30 cellular contexts compared by ENCODE assay signal in the genomic region with DNA sequence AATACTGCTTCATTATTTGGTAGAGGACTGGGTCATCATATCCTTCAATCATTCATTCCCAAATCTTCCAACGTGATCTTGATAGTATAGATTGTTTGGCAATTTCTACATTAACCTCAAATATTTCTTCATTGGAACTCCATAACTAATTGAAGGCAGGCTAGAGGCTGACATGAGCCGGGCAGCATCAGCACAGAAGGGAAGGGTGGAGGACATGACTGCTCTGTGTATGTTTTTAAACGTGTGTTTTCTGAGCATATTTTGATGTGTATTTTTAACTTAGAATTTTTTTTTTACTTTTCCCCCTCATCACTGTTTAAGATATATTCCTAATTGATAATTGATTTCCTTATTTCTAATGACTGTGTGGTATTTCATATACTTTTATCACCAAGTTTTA. TPM values are rescaled to one million over a fixed set of nuclear protein-coding genes. Genes with fewer than 3 reads are reported as not detected.
DNase-seq lines count a peak whose midpoint lies in the region; ATAC-seq, FAIRE-seq and TF ChIP-seq lines count a peak whose summit lies in the region.
"Had no signal": no experiment of that assay in that cellular context is flagged by ENCODE, and none has a peak within 500 bp of the region (broad histone marks: within the 10 kb centered on the region; RNA-seq: fewer than 3 reads in every experiment).

No MANE protein-coding gene starts in this region.

- TF ChIP-seq POLR2A in body of pancreas (IDR thresholded peaks at IDR 0.05) = no peak

- H4K20me1 ChIP-seq in GM23338 (replicated peaks; ENCODE audit: insufficient read depth) = no peaks in the 10 kb centered on the region
- H4K20me1 ChIP-seq: BLaER1 had no signal

- 15 to 38% methylated on average over 3 of the region's 3 CpGs for WGBS in body of pancreas, 2 donors
- WGBS in pancreas, 2 donors = 23 to 29% methylated on average over 3 of the region's 3 CpGs

- peak overlapping the region; percentile 47 for H2AFZ ChIP-seq in GM23338

- H3K4me3 ChIP-seq in GM23338 = no peak overlapping the region
- no peak overlapping the region for H3K4me3 ChIP-seq in body of pancreas
- no peak overlapping the region for H3K4me3 ChIP-seq in pancreas
- H3K4me3 ChIP-seq: BLaER1, GM12878 had no signal

- no peaks in the 10 kb centered on the region for H3F3A ChIP-seq in GM23338 (replicated peaks; ENCODE audit: low read depth)

- TF ChIP-seq CTCF in GM23338 (conservative IDR thresholded peaks at IDR 0.05; ENCODE audit: low read depth in 2 of 2) = no peak
- TF ChIP-seq CTCF in body of pancreas (IDR thresholded peaks at IDR 0.05) = no peak
- TF ChIP-seq CTCF in pancreas (IDR thresholded peaks at IDR 0.05) = no peak
- TF ChIP-seq CTCF in activated CD8-positive, alpha-beta T cell treated with anti-CD3 and anti-CD28 coated beads for 36 hours (IDR thresholded peaks at IDR 0.05) = no peak

- POLR2A ChIA-PET in activated CD8-positive, alpha-beta T cell treated with anti-CD3 and anti-CD28 coated beads for 36 hours (lab: Charles Lee) = no interaction called here

- no peak overlapping the region for H3K4me2 ChIP-seq in GM23338
- H3K4me2 ChIP-seq: BLaER1 had no signal

- no peak overlapping the region for H3K27ac Mint-ChIP-seq in GM23338
- no peak overlapping the region for H3K27ac Mint-ChIP-seq in activated CD8-positive, alpha-beta T cell treated with anti-CD3 and anti-CD28 coated beads for 36 hours
- H3K27ac Mint-ChIP-seq: CD14-positive monocyte; CD4-positive, alpha-beta memory T cell; CD4-positive, CD25-positive, alpha-beta regulatory T cell; CD8-positive, alpha-beta memory T cell had no signal

- CTCF ChIA-PET in activated CD8-positive, alpha-beta T cell treated with anti-CD3 and anti-CD28 coated beads for 36 hours (lab: Charles Lee) = no interaction called here

- H3K4me1 Mint-ChIP-seq in GM23338 = peaks cover 9% of the 10 kb centered on the region; the same call in 2 of the 3 replicates
- H3K4me1 Mint-ChIP-seq in activated CD8-positive, alpha-beta T cell treated with anti-CD3 and anti-CD28 coated beads for 36 hours (ENCODE audit: low read depth) = no peaks in the 10 kb centered on the region
- H3K4me1 Mint-ChIP-seq: CD14-positive monocyte; CD4-positive, alpha-beta memory T cell; CD4-positive, CD25-positive, alpha-beta regulatory T cell; CD8-positive, alpha-beta memory T cell had no signal

- H3K27ac ChIP-seq in GM23338 (ENCODE audit: low read depth) = no peak overlapping the region
- peak overlapping the region; percentile 5 to 73 (median 58) for H3K27ac ChIP-seq in body of pancreas
- peak overlapping the region in 1 of 4 donors; percentile 31 for H3K27ac ChIP-seq in pancreas
- H3K27ac ChIP-seq: BLaER1 had no signal

- no peaks in the 10 kb centered on the region; the same call in 2 of the 3 replicates for H3K9me3 Mint-ChIP-seq in GM23338
- H3K9me3 Mint-ChIP-seq in activated CD8-positive, alpha-beta T cell treated with anti-CD3 and anti-CD28 coated beads for 36 hours = no peaks in the 10 kb centered on the region
- H3K9me3 Mint-ChIP-seq: CD14-positive monocyte had no signal

- H3K9me3 ChIP-seq in body of pancreas = no peaks in the 10 kb centered on the region
- H3K9me3 ChIP-seq in pancreas = no peaks in the 10 kb centered on the region
- H3K9me3 ChIP-seq: BE2C, BLaER1 had no signal

- H3K9me2 ChIP-seq in GM23338 (ENCODE audit: insufficient read depth) = no peaks in the 10 kb centered on the region

- no peak overlapping the region for H3K4me3 Mint-ChIP-seq in GM23338
- no peak overlapping the region for H3K4me3 Mint-ChIP-seq in activated CD8-positive, alpha-beta T cell treated with anti-CD3 and anti-CD28 coated beads for 36 hours
- H3K4me3 Mint-ChIP-seq: CD14-positive monocyte; CD4-positive, alpha-beta memory T cell; CD4-positive, CD25-positive, alpha-beta regulatory T cell; CD8-positive, alpha-beta memory T cell had no signal

- H3K4me1 ChIP-seq in GM23338 (ENCODE audit: insufficient read depth) (peaks cover 8% of the 10 kb centered on the region; the same call in 1 of the 2 replicates), body of pancreas (peaks cover 26% of the 10 kb centered on the region), pancreas (peaks cover 4 to 22% (median 16%) of the 10 kb centered on the region in 3 donors)
- H3K4me1 ChIP-seq: BE2C, BLaER1 had no signal

- H3K36me3 Mint-ChIP-seq in GM23338 (ENCODE audit: low read depth) = no peaks in the 10 kb centered on the region
- no peaks in the 10 kb centered on the region for H3K36me3 Mint-ChIP-seq in activated CD8-positive, alpha-beta T cell treated with anti-CD3 and anti-CD28 coated beads for 36 hours (ENCODE audit: low read depth)
- H3K36me3 Mint-ChIP-seq: CD14-positive monocyte; CD4-positive, alpha-beta memory T cell; CD4-positive, CD25-positive, alpha-beta regulatory T cell; CD8-positive, alpha-beta memory T cell had no signal

- ATAC-seq in GM23338 = no peak
- peak; percentile 32 for ATAC-seq in body of pancreas
- ATAC-seq in pancreas = peak in 3 of 4 donors; percentile 52 to 61 (median 57)
- no peak for ATAC-seq in activated CD8-positive, alpha-beta T cell treated with anti-CD3 and anti-CD28 coated beads for 36 hours
- no peak for ATAC-seq in HG02571 (IDR thresholded peaks at IDR 0.05; ENCODE audit: unreplicated experiment)
- ATAC-seq: GM12878 had no signal

- DNase-seq in GM23338 (ENCODE audit: low spot score) (no peak), body of pancreas (no peak), pancreas (no peak)
- DNase-seq in activated CD8-positive, alpha-beta T cell treated with anti-CD3 and anti-CD28 coated beads for 36 hours = no peak
- DNase-seq: 8988T; ACHN; BE2C; C1 segment of cervical spinal cord; CD4-positive, alpha-beta memory T cell; CD4-positive, CD25-positive, alpha-beta regulatory T cell; CD8-positive, alpha-beta memory T cell; COR-L47; DMS 273 treated with DMSO at 0.1 percent for 48 hours; DMS153; DMS53; DMS79; DND-41; EL; GDM1 had no signal

- FAIRE-seq in pancreas (lab: Jason Lieb, UNC) = no peak
- FAIRE-seq: A204.1, GM12878, GM12892, GM18507 had no signal

- H3K36me3 ChIP-seq in GM23338 (ENCODE audit: insufficient read depth) (no peaks in the 10 kb centered on the region), body of pancreas (replicated peaks in 1 of 2; ENCODE audit: insufficient read depth in 1 of 2, low read depth in 2 of 2) (no peaks in the 10 kb centered on the region), pancreas (no peaks in the 10 kb centered on the region)
- H3K36me3 ChIP-seq: BE2C, BLaER1 had no signal

- H3K27me3 Mint-ChIP-seq in GM23338 (ENCODE audit: insufficient read depth, low read depth, poor library complexity) = no peaks in the 10 kb centered on the region
- peaks cover 11% of the 10 kb centered on the region for H3K27me3 Mint-ChIP-seq in activated CD8-positive, alpha-beta T cell treated with anti-CD3 and anti-CD28 coated beads for 36 hours

- H3K27me3 ChIP-seq in GM23338 (ENCODE audit: insufficient read depth) (no peaks in the 10 kb centered on the region), body of pancreas (no peaks in the 10 kb centered on the region), pancreas (no peaks in the 10 kb centered on the region)
- H3K27me3 ChIP-seq: BLaER1 had no signal

- H3K79me2 ChIP-seq in GM23338 (replicated peaks; ENCODE audit: insufficient read depth) = no peaks in the 10 kb centered on the region

- intact Hi-C loops in body of pancreas (cut with DNase I) = no loop called here
- intact Hi-C loops in pancreas (cut with DNase I) = no loop called here
- intact Hi-C loops in activated CD8-positive, alpha-beta T cell treated with anti-CD3 and anti-CD28 coated beads for 36 hours (cut with micrococcal nuclease) = no loop called here

RNA-seq across cellular contexts. Expression of a gene that starts 12.6 kb away (rescaled TPM):
- 0.83 TPM in 1 of 2 replicates, not detected in the other for total RNA-seq in GM23338 (2014; rRNA removed; shearing (Covaris generic))
- not detected in 2 replicates for polyA plus RNA-seq in GM23338 (2016; fragmentation: Nextera tagmentation; extraction: Ambion mirVana)
- total RNA-seq in body of pancreas = not detected
- under 1 TPM in 4 of 6 donors, not detected in 2; 0.09 to 0.56 (median 0.21) TPM for total RNA-seq in pancreas
- under 1 TPM; 0.02 to 0.11 TPM for polyA plus RNA-seq in pancreas
- not detected for total RNA-seq in activated CD8-positive, alpha-beta T cell treated with anti-CD3 and anti-CD28 coated beads for 36 hours
- total RNA-seq: A673; CD4-positive, alpha-beta memory T cell; CD4-positive, CD25-positive, alpha-beta regulatory T cell; CD8-positive, alpha-beta memory T cell; Daoy; G401 had no signal
- polyA plus RNA-seq: AG04450; CD14-positive monocyte; CD4-positive, alpha-beta memory T cell; CD4-positive, CD25-positive, alpha-beta regulatory T cell; CD8-positive, alpha-beta memory T cell had no signal

RNA-seq across cellular contexts. Expression of a gene that starts 38.4 kb away (rescaled TPM):
- total RNA-seq in GM23338 (2014; rRNA removed; shearing (Covaris generic)) = 57.0 and 64.8 TPM in 2 replicates
- polyA plus RNA-seq in GM23338 (2016; fragmentation: Nextera tagmentation; extraction: Ambion mirVana) (28.6 and 30.8 TPM in 2 replicates), pancreas (10 to 100 TPM in 1 of 2 donors, 1 to 10 TPM in 1; 9.7 to 11.6 TPM)
- total RNA-seq in body of pancreas (10 to 100 TPM; 33.5 to 43.8 TPM), pancreas (10 to 100 TPM; 14.8 to 27.1 (median 20.0) TPM)
- 10 to 100 TPM; 11.4 to 12.0 TPM for total RNA-seq in activated CD8-positive, alpha-beta T cell treated with anti-CD3 and anti-CD28 coated beads for 36 hours

Comparison
In these comparisons a context has a peak if more than half of its experiments do, and no peak if none do; other contexts are left out.
1. ATAC-seq: peak in body of pancreas (single experiment) and pancreas (3 of 4); none in GM23338 (single experiment), activated CD8-positive, alpha-beta T cell treated with anti-CD3 and anti-CD28 coated beads for 36 hours (single experiment) and HG02571 (single experiment).